8 cellular contexts compared by ENCODE assay signal in the genomic region with DNA sequence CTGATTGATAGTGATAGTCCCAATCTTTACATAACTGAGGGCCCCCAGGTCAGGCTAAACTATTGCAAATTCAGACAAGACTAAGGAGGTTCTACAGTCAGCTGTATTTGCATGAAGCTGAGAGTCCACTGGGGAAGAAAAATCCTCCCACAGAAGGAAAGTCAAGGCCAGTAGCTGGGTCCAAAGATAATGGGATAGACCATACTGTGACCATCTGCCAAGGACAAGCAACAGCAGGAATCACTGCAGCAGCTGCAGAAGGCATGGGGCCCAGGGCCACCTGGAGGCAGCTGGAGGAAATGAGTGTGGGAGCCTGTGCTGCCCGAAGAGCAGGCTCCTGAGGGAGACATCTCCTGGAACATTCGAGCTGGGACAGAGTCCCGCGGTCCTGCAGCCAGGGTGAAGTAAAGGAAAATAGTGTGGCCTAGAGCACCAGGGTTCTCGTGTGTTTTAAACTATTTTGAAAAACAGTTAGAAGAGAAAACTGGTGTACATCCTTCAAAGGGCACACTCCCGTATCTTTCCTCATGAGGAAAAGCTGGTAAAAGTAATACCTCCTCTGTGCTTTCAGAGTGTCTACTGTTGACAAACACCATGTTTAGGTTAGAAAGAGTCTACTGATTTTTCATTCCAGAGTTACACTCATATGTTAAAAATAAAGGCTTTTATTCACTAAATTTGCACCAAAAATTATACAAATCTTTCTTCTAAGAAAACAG. TPM values are rescaled to one million over a fixed set of nuclear protein-coding genes. Genes with fewer than 3 reads are reported as not detected.
DNase-seq lines count a peak whose midpoint lies in the region; ATAC-seq and TF ChIP-seq lines count a peak whose summit lies in the region.

No MANE protein-coding gene starts in this region.

- H3K4me2 ChIP-seq in PC-9: no peak overlapping the region

- no peaks in the 10 kb centered on the region for H3K9me3 ChIP-seq in PC-9 (ENCODE audit: insufficient read depth, low read depth)
- no peaks in the 10 kb centered on the region for H3K9me3 ChIP-seq in lower lobe of right lung
- no peaks in the 10 kb centered on the region for H3K9me3 ChIP-seq in uterus

- BruUV-seq in PC-9 (replicated peaks; lab: Mats Ljungman, UMichigan): no TSS peak

- no peaks in the 10 kb centered on the region for H3K9me3 Mint-ChIP-seq in activated naive CD4-positive, alpha-beta T cell treated with anti-CD3 and anti-CD28 coated beads, Interleukin-2, amount 10 ng/mL, durations not matched to agents 7 days and 5 days

- peaks cover 26% of the 10 kb centered on the region for H3K4me1 ChIP-seq in PC-9 (replicated peaks; ENCODE audit: insufficient read depth)
- peaks cover 50% of the 10 kb centered on the region for H3K4me1 ChIP-seq in lower lobe of right lung
- peaks cover 0 to 4% of the 10 kb centered on the region in 2 donors for H3K4me1 ChIP-seq in uterus

- no peaks in the 10 kb centered on the region for H4K20me1 ChIP-seq in PC-9 (ENCODE audit: insufficient read depth)

- H3F3A ChIP-seq in PC-9 (ENCODE audit: insufficient read depth, low read depth): peaks cover 18% of the 10 kb centered on the region

- H3K4me3 ChIP-seq in HL-60 (replicated peaks; ENCODE audit: insufficient read depth, low read length) (no peak overlapping the region), PC-9 (no peak overlapping the region), lower lobe of right lung (no peak overlapping the region), uterus (no peak overlapping the region)

- H3K4me3 Mint-ChIP-seq in activated naive CD4-positive, alpha-beta T cell treated with anti-CD3 and anti-CD28 coated beads, Interleukin-2, amount 10 ng/mL, durations not matched to agents 7 days and 5 days: no peak overlapping the region

- peaks cover 14% of the 10 kb centered on the region for H3K27me3 Mint-ChIP-seq in activated naive CD4-positive, alpha-beta T cell treated with anti-CD3 and anti-CD28 coated beads, Interleukin-2, amount 10 ng/mL, durations not matched to agents 7 days and 5 days

- TF ChIP-seq POLR2A in uterus (IDR thresholded peaks at IDR 0.05): no peak

- H3K27ac ChIP-seq in HL-60 (replicated peaks): peak overlapping the region; percentile 45; the same call in 1 of the 2 replicates
- H3K27ac ChIP-seq in PC-9: no peak overlapping the region
- H3K27ac ChIP-seq in lower lobe of right lung: peak overlapping the region; percentile 3
- peak overlapping the region; percentile 62 to 77 for H3K27ac ChIP-seq in uterus

- no peaks in the 10 kb centered on the region for H3K36me3 Mint-ChIP-seq in activated naive CD4-positive, alpha-beta T cell treated with anti-CD3 and anti-CD28 coated beads, Interleukin-2, amount 10 ng/mL, durations not matched to agents 7 days and 5 days

- DNase-seq in AG08395 (ENCODE audit: low spot score) (peak; percentile 66), HL-60 (ENCODE audit: low read depth in 1 of 2, low spot score in 1 of 2) (peak in 1 of 2 experiments; percentile 57), PC-9 (peak; percentile 54 to 77), dermis microvascular lymphatic vessel endothelial cell (ENCODE audit: low read depth in 2 of 2) (peak; percentile 78 to 95), lower lobe of right lung (peak; percentile 70), uterus (peak; percentile 68 to 78)
- no peak for DNase-seq in activated naive CD4-positive, alpha-beta T cell treated with anti-CD3 and anti-CD28 coated beads, Interleukin-2, amount 10 ng/mL, durations not matched to agents 7 days and 5 days

- H3K9me2 ChIP-seq in PC-9 (ENCODE audit: insufficient read depth): no peaks in the 10 kb centered on the region

- no peak overlapping the region for H3K27ac Mint-ChIP-seq in activated naive CD4-positive, alpha-beta T cell treated with anti-CD3 and anti-CD28 coated beads, Interleukin-2, amount 10 ng/mL, durations not matched to agents 7 days and 5 days

- no peak overlapping the region for H2AFZ ChIP-seq in PC-9

- TF ChIP-seq CTCF in HL-60 (IDR thresholded peaks at IDR 0.05; ENCODE audit: insufficient read depth, low read length) (peak; percentile 46), PC-9 (conservative IDR thresholded peaks at IDR 0.05) (peak; percentile 77), lower lobe of right lung (IDR thresholded peaks at IDR 0.05) (peak; percentile 80), uterus (IDR thresholded peaks at IDR 0.05) (peak; percentile 55 to 74 (median 62))

- H3K4me1 Mint-ChIP-seq in activated naive CD4-positive, alpha-beta T cell treated with anti-CD3 and anti-CD28 coated beads, Interleukin-2, amount 10 ng/mL, durations not matched to agents 7 days and 5 days: no peaks in the 10 kb centered on the region

- POLR2A ChIA-PET in PC-9 (lab: Charles Lee; ENCODE audit: unreplicated experiment): interaction anchor here (0.6 kb wide), 1 partner anchor 167 kb away, joined by 3 read pairs; no protein-coding TSS in a partner anchor

- H3K36me3 ChIP-seq in PC-9 (ENCODE audit: low read depth): no peaks in the 10 kb centered on the region
- no peaks in the 10 kb centered on the region for H3K36me3 ChIP-seq in lower lobe of right lung
- H3K36me3 ChIP-seq in uterus: no peaks in the 10 kb centered on the region

- ATAC-seq in GM18868 (IDR thresholded peaks at IDR 0.05; ENCODE audit: unreplicated experiment) (peak; percentile 72), lower lobe of right lung (peak; percentile 81 to 87)

- CTCF ChIA-PET in PC-9 (lab: Charles Lee): interaction anchor here (0.6 to 4.3 kb wide), 7 partner anchors 23 to 868 kb away, joined by 3 to 29 read pairs (median 6); no protein-coding TSS in a partner anchor
- CTCF ChIA-PET in activated naive CD4-positive, alpha-beta T cell treated with anti-CD3 and anti-CD28 coated beads, Interleukin-2, amount 10 ng/mL, durations not matched to agents 7 days and 5 days (lab: Charles Lee): interaction anchor here (0.6 to 2.2 kb wide), 10 partner anchors 8 to 898 kb away, joined by 3 to 7 read pairs (median 3); no protein-coding TSS in a partner anchor

- H3K79me2 ChIP-seq in PC-9 (ENCODE audit: low read depth): no peaks in the 10 kb centered on the region

- H3K27me3 ChIP-seq in HL-60 (ENCODE audit: insufficient read depth, poor library complexity, severe bottlenecking) (no peaks in the 10 kb centered on the region), PC-9 (ENCODE audit: insufficient read depth, low read depth) (no peaks in the 10 kb centered on the region), lower lobe of right lung (ENCODE audit: low read depth) (no peaks in the 10 kb centered on the region), uterus (no peaks in the 10 kb centered on the region)

- intact Hi-C loops in PC-9 (cut with micrococcal nuclease; ENCODE audit: unreplicated experiment): loop anchor here (1.0 to 10.0 kb wide), 9 partner anchors 57 to 869 kb away; no protein-coding TSS in a partner anchor
- intact Hi-C loops in lower lobe of right lung (cut with DNase I): no loop called here
- intact Hi-C loops in uterus (cut with DNase I; ENCODE audit: low total_unique reads): no loop called here

RNA-seq across cellular contexts. Expression of a gene that starts 13.1 kb away (rescaled TPM):
- total RNA-seq in PC-9 (2021) (not detected in 2 replicates), dermis microvascular lymphatic vessel endothelial cell (not detected in 2 replicates), lower lobe of right lung (5.2 TPM), uterus (1 to 10 TPM in 1 of 4 donors, not detected in 3; 1.2 TPM)

RNA-seq across cellular contexts. Expression of a gene that starts 19.7 kb away (rescaled TPM):
- total RNA-seq in PC-9 (2021): 32.5 and 33.3 TPM in 2 replicates
- total RNA-seq in dermis microvascular lymphatic vessel endothelial cell: 62.2 and 89.2 TPM in 2 replicates
- total RNA-seq in lower lobe of right lung: 27.7 TPM
- 10 to 100 TPM; 15.6 to 94.8 (median 30.8) TPM for total RNA-seq in uterus
